ENCODE assay signal across 9 cellular contexts in the genomic region with DNA sequence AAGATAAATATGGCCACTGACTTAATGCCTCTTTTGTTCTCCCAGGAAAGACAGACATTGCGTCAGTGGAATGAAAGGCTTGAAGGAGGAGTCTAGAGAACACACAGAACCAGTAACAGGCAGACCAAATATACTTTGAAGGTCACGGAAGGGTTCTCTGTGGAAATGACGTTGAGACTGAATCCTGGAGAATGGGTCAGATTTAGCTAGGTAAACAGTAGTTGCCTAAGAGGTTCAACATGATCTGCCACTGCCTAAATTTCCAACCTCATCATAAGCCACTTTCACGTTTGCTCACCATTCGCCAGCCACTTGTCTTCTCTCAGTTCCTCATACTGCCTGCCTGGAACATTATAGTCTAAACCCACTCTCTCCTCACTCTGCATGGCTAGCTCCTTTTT. TPM values are rescaled to one million over a fixed set of nuclear protein-coding genes. Genes with fewer than 3 reads are reported as not detected.
A peak's percentile ranks its signal among the peaks of the same experiment; 100 is the strongest.
DNase-seq lines count a peak whose midpoint lies in the region; ATAC-seq and TF ChIP-seq lines count a peak whose summit lies in the region.
"Had no signal": no experiment of that assay in that cellular context is flagged by ENCODE, and none has a peak within 500 bp of the region (broad histone marks: within the 10 kb centered on the region; RNA-seq: fewer than 3 reads in every experiment).

No MANE protein-coding gene starts in this region.

- intact Hi-C loops in adrenal gland (cut with DNase I), result no loop called here

- peak in 1 of 7 donors; percentile 23 for DNase-seq in adrenal gland
- no peak for DNase-seq in T-helper 2 cell treated with Interferon-gamma antibody and Interleukin-4, amounts not matched to agents 5 μg/mL and 100 μg/mL, for 36 hours (ENCODE audit: low spot score)
- no peak for DNase-seq in NCI-H2227 (lab: John Stamatoyannopoulos, UW; ENCODE audit: unreplicated experiment)
- no peak for DNase-seq in NCI-H226
- DNase-seq in WTC11 (ENCODE audit: low spot score), result no peak

- TF ChIP-seq POLR2A in adrenal gland (IDR thresholded peaks at IDR 0.05), result no peak

- peak overlapping the region in 4 of 11 experiments; percentile 23 to 58 (median 46); a peak in 5 of 22 replicates for H3K9ac ChIP-seq in BLaER1 treated with 17β-estradiol and CSF1 and Interleukin-3, amounts not matched to agents 10 nM and 100 nM

- CTCF ChIA-PET in WTC11 (lab: Charles Lee), result no interaction called here

- ATAC-seq in GM19455 (IDR thresholded peaks at IDR 0.05; ENCODE audit: unreplicated experiment) (peak; percentile 96), HG03108 (IDR thresholded peaks at IDR 0.05; ENCODE audit: unreplicated experiment) (peak; percentile 95), WTC11 (no peak)

- peak overlapping the region in 6 of 11 experiments; percentile 9 to 85 (median 77); a peak in 11 of 22 replicates for H3K4me2 ChIP-seq in BLaER1 treated with 17β-estradiol and CSF1 and Interleukin-3, amounts not matched to agents 10 nM and 100 nM

- H3K4me3 Mint-ChIP-seq in T-helper 2 cell treated with Interferon-gamma antibody and Interleukin-4, amounts not matched to agents 5 μg/mL and 100 μg/mL, for 36 hours, result no peak overlapping the region
- H3K4me3 Mint-ChIP-seq in WTC11, result no peak overlapping the region

- H3K27ac Mint-ChIP-seq in T-helper 2 cell treated with Interferon-gamma antibody and Interleukin-4, amounts not matched to agents 5 μg/mL and 100 μg/mL, for 36 hours, result no peak overlapping the region
- H3K27ac Mint-ChIP-seq in WTC11, result no peak overlapping the region

- H3K27me3 Mint-ChIP-seq in T-helper 2 cell treated with Interferon-gamma antibody and Interleukin-4, amounts not matched to agents 5 μg/mL and 100 μg/mL, for 36 hours (ENCODE audit: low read depth), result peaks cover 3% of the 10 kb centered on the region
- H3K27me3 Mint-ChIP-seq in WTC11 (ENCODE audit: low read depth), result no peaks in the 10 kb centered on the region

- H3K27me3 ChIP-seq in BLaER1 treated with 17β-estradiol and CSF1 and Interleukin-3, amounts not matched to agents 10 nM and 100 nM, result no peaks in the 10 kb centered on the region
- no peaks in the 10 kb centered on the region for H3K27me3 ChIP-seq in adrenal gland

- H4K20me1 ChIP-seq in BLaER1 treated with 17β-estradiol and CSF1 and Interleukin-3, amounts not matched to agents 10 nM and 100 nM, result no peaks in the 10 kb centered on the region

- H3K4me3 ChIP-seq in BLaER1 treated with 17β-estradiol and CSF1 and Interleukin-3, amounts not matched to agents 10 nM and 100 nM, result peak overlapping the region in 1 of 10 experiments; percentile 10; a peak in 1 of 20 replicates
- no peak overlapping the region for H3K4me3 ChIP-seq in adrenal gland
- H3K4me3 ChIP-seq: SK-N-MC had no signal

- H3K27ac ChIP-seq in BLaER1 treated with 17β-estradiol and CSF1 and Interleukin-3, amounts not matched to agents 10 nM and 100 nM, result peak overlapping the region in 5 of 11 experiments; percentile 20 to 87 (median 64); a peak in 9 of 22 replicates
- peak overlapping the region in 4 of 5 donors; percentile 26 to 59 (median 37) for H3K27ac ChIP-seq in adrenal gland
- H3K27ac ChIP-seq: SK-N-MC had no signal

- TF ChIP-seq CTCF in adrenal gland (IDR thresholded peaks at IDR 0.05), result no peak
- TF ChIP-seq CTCF in WTC11 (IDR thresholded peaks at IDR 0.05), result no peak

- no peaks in the 10 kb centered on the region for H3K36me3 ChIP-seq in BLaER1 treated with 17β-estradiol and CSF1 and Interleukin-3, amounts not matched to agents 10 nM and 100 nM
- no peaks in the 10 kb centered on the region for H3K36me3 ChIP-seq in adrenal gland (replicated peaks in 1 of 2)

- no peaks in the 10 kb centered on the region for H3K36me3 Mint-ChIP-seq in T-helper 2 cell treated with Interferon-gamma antibody and Interleukin-4, amounts not matched to agents 5 μg/mL and 100 μg/mL, for 36 hours (ENCODE audit: low read depth)
- H3K36me3 Mint-ChIP-seq in WTC11, result no peaks in the 10 kb centered on the region

- WGBS in adrenal gland, 4 donors, result 52 to 63% (median 58%) methylated on average over 5 of the region's 5 CpGs

- H3K4me1 Mint-ChIP-seq in T-helper 2 cell treated with Interferon-gamma antibody and Interleukin-4, amounts not matched to agents 5 μg/mL and 100 μg/mL, for 36 hours (ENCODE audit: low read depth), result peaks cover 12% of the 10 kb centered on the region
- no peaks in the 10 kb centered on the region for H3K4me1 Mint-ChIP-seq in WTC11

- POLR2A ChIA-PET in WTC11 (lab: Charles Lee), result no interaction called here

- H3K9me3 ChIP-seq in BLaER1 treated with 17β-estradiol and CSF1 and Interleukin-3, amounts not matched to agents 10 nM and 100 nM (replicated peaks in 1 of 11), result no peaks in the 10 kb centered on the region
- no peaks in the 10 kb centered on the region for H3K9me3 ChIP-seq in adrenal gland (replicated peaks in 1 of 3)

- H3K9me3 Mint-ChIP-seq in T-helper 2 cell treated with Interferon-gamma antibody and Interleukin-4, amounts not matched to agents 5 μg/mL and 100 μg/mL, for 36 hours, result no peaks in the 10 kb centered on the region
- no peaks in the 10 kb centered on the region for H3K9me3 Mint-ChIP-seq in WTC11

- peaks cover 0 to 66% (median 8%) of the 10 kb centered on the region in 10 experiments; a peak in 11 of 20 replicates for H3K4me1 ChIP-seq in BLaER1 treated with 17β-estradiol and CSF1 and Interleukin-3, amounts not matched to agents 10 nM and 100 nM
- peaks cover 0 to 7% of the 10 kb centered on the region in 2 donors for H3K4me1 ChIP-seq in adrenal gland (replicated peaks in 1 of 2)

TF ChIP-seq in WTC11, 78 proteins besides CTCF, POLR2A, EP300 and RAD21:
- no peak for TF ChIP-seq PRRX2 (CRISPR knock-in tag; IDR thresholded peaks at IDR 0.05)
- no peak for TF ChIP-seq NR1H2 (CRISPR knock-in tag; IDR thresholded peaks at IDR 0.05)
- no peak for TF ChIP-seq ZNF512 (CRISPR knock-in tag; IDR thresholded peaks at IDR 0.05; ENCODE audit: borderline replicate concordance)
- no peak for TF ChIP-seq JUN (CRISPR knock-in tag; IDR thresholded peaks at IDR 0.05)

RNA-seq across cellular contexts. Expression of gene PLA2G4A, which starts 20.5 kb away (rescaled TPM):
- total RNA-seq in adrenal gland (10 to 100 TPM; 12.3 to 53.1 (median 18.9) TPM), WTC11 (2021) (1.3 to 1.5 TPM (median 1.4 TPM) in 3 replicates)
- 10 to 100 TPM in 2 of 3 donors, 1 to 10 TPM in 1; 4.2 to 17.9 (median 10.1) TPM for polyA plus RNA-seq in adrenal gland
